9 cellular contexts compared by ENCODE assay signal in genomic region chr9:35750256-35750531, GRCh38. TPM values are rescaled to one million over a fixed set of nuclear protein-coding genes. Genes with fewer than 3 reads are reported as not detected.
DNase-seq lines count a peak whose midpoint lies in the region; ATAC-seq, FAIRE-seq and TF ChIP-seq lines count a peak whose summit lies in the region.
"Had no signal": no experiment of that assay in that cellular context is flagged by ENCODE, and none has a peak within 500 bp of the region (broad histone marks: within the 10 kb centered on the region; RNA-seq: fewer than 3 reads in every experiment).

No MANE protein-coding gene starts in this region.

- H4K20me1 ChIP-seq in GM12878 (ENCODE audit: control insufficient read depth, insufficient read depth) = no peaks in the 10 kb centered on the region; the same call in 1 of the 2 replicates

- H3K4me3 ChIP-seq in GM12878 = peak overlapping the region; percentile 99
- peak overlapping the region; percentile 95 for H3K4me3 ChIP-seq in lower lobe of right lung
- H3K4me3 ChIP-seq in tibial nerve = peak overlapping the region in 3 of 4 donors; percentile 89 to 97 (median 92)

- H3K79me2 ChIP-seq in GM12878 (ENCODE audit: control insufficient read depth, insufficient read depth, low read length) = peaks cover 45% of the 10 kb centered on the region

- POLR2A ChIA-PET in GM12878 (lab: Charles Lee) = interaction anchor here (0.6 to 6.2 kb wide), 8 partner anchors 10 to 134 kb away, joined by 3 to 70 read pairs (median 4); partner anchors contain the start of genes CCDC107, CREB3, RMRP and SPAG8

- FAIRE-seq in GM12878 (lab: Jason Lieb, UNC) (no peak), GM19239 (lab: Jason Lieb, UNC) (no peak)

- H3K4me1 ChIP-seq in GM12878 (ENCODE audit: control insufficient read depth, insufficient read depth, low read length) = peaks cover 4% of the 10 kb centered on the region
- H3K4me1 ChIP-seq in lower lobe of right lung = peaks cover 43% of the 10 kb centered on the region
- peaks cover 0 to 48% (median 36%) of the 10 kb centered on the region in 4 donors for H3K4me1 ChIP-seq in tibial nerve

- DNase-seq in activated T-cell treated with anti-CD3 and anti-CD28 coated beads, Interleukin-2, amount 50 U/mL, for 72 hours = no peak
- DNase-seq in activated T-cell treated with anti-CD3 and anti-CD28 coated beads, Interleukin-2, amount 50 U/mL, for 1 hour = no peak
- DNase-seq in GM12878 (ENCODE audit: low read depth, low spot score) (no peak), lower lobe of right lung (no peak), tibial nerve (ENCODE audit: low spot score in 2 of 2) (no peak), GM19239 (ENCODE audit: insufficient read length, low spot score) (no peak), posterior vena cava (ENCODE audit: low spot score) (no peak), NOMO-1 treated with dmso at 0.1 percent for 144 hours (lab: John Stamatoyannopoulos, UW; ENCODE audit: unreplicated experiment) (no peak)
- DNase-seq: T1000 had no signal

- SMC1A ChIA-PET in GM12878 (lab: Charles Lee; ENCODE audit: uncharacterized antibody, unreplicated experiment) = interaction anchor here (0.9 to 4.1 kb wide), 7 partner anchors 19 to 132 kb away, joined by 3 to 39 read pairs (median 7); partner anchors contain the start of genes ARHGEF39, CREB3, SPAG8 and TLN1

- 82% methylated on average over 4 of the region's 4 CpGs for WGBS in GM12878 (ENCODE audit: insufficient coverage, insufficient replicate concordance, low lambda C conversion rate, missing lambda C conversion rate)
- 65 to 68% methylated on average over 3 to 4 of the region's 4 CpGs for WGBS in tibial nerve, 2 donors

- no peaks in the 10 kb centered on the region for H3K27me3 Mint-ChIP-seq in activated T-cell treated with anti-CD3 and anti-CD28 coated beads, Interleukin-2, amount 50 U/mL, for 72 hours (ENCODE audit: low read depth)

- no peak for ATAC-seq in activated T-cell treated with anti-CD3 and anti-CD28 coated beads, Interleukin-2, amount 50 U/mL, for 72 hours (replicated peaks in 1 of 2)
- ATAC-seq in GM12878 (no peak), lower lobe of right lung (no peak)

- intact Hi-C loops in GM12878 (cut with micrococcal nuclease; ENCODE audit: unreplicated experiment) = no loop called here
- intact Hi-C loops in lower lobe of right lung (cut with DNase I) = no loop called here
- intact Hi-C loops in posterior vena cava (cut with DNase I) = no loop called here

- peak overlapping the region; percentile 84 for H3K4me2 ChIP-seq in GM12878 (ENCODE audit: control insufficient read depth, insufficient read depth)

- H3K36me3 ChIP-seq in GM12878 (ENCODE audit: control insufficient read depth in 2 of 2, insufficient read depth in 2 of 2, low read length in 1 of 2) (peaks cover 5 to 18% of the 10 kb centered on the region in 2 experiments), lower lobe of right lung (peaks cover 45% of the 10 kb centered on the region), tibial nerve (peaks cover 0 to 46% (median 28%) of the 10 kb centered on the region in 3 donors)

- TF ChIP-seq POLR2A in GM12878 (IDR thresholded peaks at IDR 0.05; ENCODE audit: low read depth, low read length) (no peak), tibial nerve (IDR thresholded peaks at IDR 0.05) (no peak)

- H3K27me3 ChIP-seq in GM12878 (replicated peaks in 1 of 2; ENCODE audit: control insufficient read depth in 2 of 2, insufficient read depth in 2 of 2, low read length in 1 of 2) (no peaks in the 10 kb centered on the region), lower lobe of right lung (ENCODE audit: low read depth) (no peaks in the 10 kb centered on the region), tibial nerve (no peaks in the 10 kb centered on the region)

- RAD21 ChIA-PET in GM12878 (lab: Charles Lee; ENCODE audit: unreplicated experiment) = interaction anchor here (1.0 to 5.0 kb wide), 5 partner anchors 20 to 146 kb away, joined by 3 to 74 read pairs (median 5); partner anchors contain the start of genes CREB3 and TLN1

- no peak for TF ChIP-seq EP300 in GM12878 (IDR thresholded peaks at IDR 0.05; ENCODE audit: borderline replicate concordance in 1 of 2, control insufficient read depth in 1 of 2, low read depth in 2 of 2, low read length in 2 of 2)
- TF ChIP-seq EP300 in tibial nerve (IDR thresholded peaks at IDR 0.05) = no peak

- H3K4me3 Mint-ChIP-seq in activated T-cell treated with anti-CD3 and anti-CD28 coated beads, Interleukin-2, amount 50 U/mL, for 72 hours = peak overlapping the region; percentile 97

- no peak overlapping the region for H2AFZ ChIP-seq in GM12878 (ENCODE audit: control insufficient read depth, low read depth, low read length)

- peaks cover 46% of the 10 kb centered on the region for H3K4me1 Mint-ChIP-seq in activated T-cell treated with anti-CD3 and anti-CD28 coated beads, Interleukin-2, amount 50 U/mL, for 72 hours (ENCODE audit: low read depth)

- no peaks in the 10 kb centered on the region for H3K9me3 ChIP-seq in GM12878 (replicated peaks; ENCODE audit: control insufficient read depth, insufficient read depth, low read length)
- H3K9me3 ChIP-seq in lower lobe of right lung = no peaks in the 10 kb centered on the region
- H3K9me3 ChIP-seq in tibial nerve = no peaks in the 10 kb centered on the region

- no peaks in the 10 kb centered on the region for H3K9me3 Mint-ChIP-seq in activated T-cell treated with anti-CD3 and anti-CD28 coated beads, Interleukin-2, amount 50 U/mL, for 72 hours

- H3K9ac ChIP-seq in GM12878 (ENCODE audit: control insufficient read depth, insufficient read depth, low read length) = peak overlapping the region; percentile 82

- H3K27ac ChIP-seq in GM12878 (ENCODE audit: control insufficient read depth, insufficient read depth) (peak overlapping the region; percentile 75; the same call in 1 of the 2 replicates), lower lobe of right lung (peak overlapping the region; percentile 91), tibial nerve (peak overlapping the region in 3 of 4 donors; percentile 94)

- in situ Hi-C loops in GM12878 (cut with MboI) = no loop called here

- CTCF ChIA-PET in GM12878 (lab: Yijun Ruan, JAX) = interaction anchor here (0.7 to 9.5 kb wide), 6 partner anchors 15 to 55 kb away, joined by 3 to 147 read pairs (median 7); partner anchors contain the start of genes CREB3 and TLN1

- peak overlapping the region; percentile 89 for H3K27ac Mint-ChIP-seq in activated T-cell treated with anti-CD3 and anti-CD28 coated beads, Interleukin-2, amount 50 U/mL, for 72 hours

- peaks cover 2 to 5% of the 10 kb centered on the region in 2 donors for H3K36me3 Mint-ChIP-seq in activated T-cell treated with anti-CD3 and anti-CD28 coated beads, Interleukin-2, amount 50 U/mL, for 72 hours (ENCODE audit: insufficient read depth in 2 of 2)

- BruUV-seq in GM12878 (replicated peaks; lab: Mats Ljungman, UMichigan) = no TSS peak

- TF ChIP-seq CTCF in GM12878 (IDR thresholded peaks at IDR 0.05 in 2 of 3, conservative IDR thresholded peaks at IDR 0.05 in 1 of 3; ENCODE audit: control insufficient read depth in 2 of 3, extremely low read depth in 1 of 3, insufficient read depth in 1 of 3, low read depth in 3 of 3, low read length in 3 of 3) (no peak), lower lobe of right lung (IDR thresholded peaks at IDR 0.05) (no peak), tibial nerve (IDR thresholded peaks at IDR 0.05) (no peak)

- no peak for TF ChIP-seq RAD21 in GM12878 (IDR thresholded peaks at IDR 0.05; ENCODE audit: insufficient read depth, low read depth, low read length)

RNA-seq across cellular contexts. Expression of gene RGP1, which starts 1.1 kb away (rescaled TPM):
- total RNA-seq in activated T-cell treated with anti-CD3 and anti-CD28 coated beads, Interleukin-2, amount 50 U/mL, for 72 hours = 10 to 100 TPM; 32.5 TPM
- total RNA-seq in GM12878 (2013; cell fraction: nucleolus; rRNA removed) = 27.0 and 30.8 TPM in 2 replicates
- 7.6 and 8.3 TPM in 2 replicates for total RNA-seq in GM12878 (2014; rRNA removed)
- 7.1 and 7.3 TPM in 2 replicates for total RNA-seq in GM12878 (2014; rRNA removed; fragmentation: Illumina TruSeq; extraction: Trizol)
- 13.7 and 14.9 TPM in 2 replicates for total RNA-seq in GM12878 (2021)
- 4.9 TPM for polyA plus RNA-seq in GM12878 (2011; ENCODE audit: low read depth)
- 11.5 and 13.7 TPM in 2 replicates for polyA plus RNA-seq in GM12878 (2011; rRNA removed)
- 10.3 and 11.3 TPM in 2 replicates for polyA plus RNA-seq in GM12878 (2011; cell fraction: cytosol; rRNA removed)
- polyA plus RNA-seq in GM12878 (2011; cell fraction: nucleus; rRNA removed) = 27.3 and 28.4 TPM in 2 replicates
- 7.4 and 7.7 TPM in 2 replicates for polyA plus RNA-seq in GM12878 (2012)
- polyA plus RNA-seq in GM12878 (2014; fragmentation: Illumina TruSeq; extraction: Trizol) = 8.0 and 8.8 TPM in 2 replicates
- polyA plus RNA-seq in GM12878 (2014; fragmentation: Nextera tagmentation; extraction: Ambion mirVana) = under 1 TPM; 0.44 to 0.89 TPM
- 8.2 and 8.4 TPM in 2 replicates for polyA plus RNA-seq in GM12878 (2014; rRNA removed)
- 1 to 10 TPM; 3.4 to 3.6 TPM for polyA plus RNA-seq in GM12878 (2016; fragmentation: Nextera tagmentation; extraction: Ambion mirVana)
- 16.1 and 21.4 TPM in 2 replicates for polyA minus RNA-seq in GM12878 (2011; rRNA and poly(A)+ RNA removed)
- 5.6 and 6.5 TPM in 2 replicates for polyA minus RNA-seq in GM12878 (2011; cell fraction: cytosol; rRNA and poly(A)+ RNA removed)
- polyA minus RNA-seq in GM12878 (2011; cell fraction: nucleus; rRNA and poly(A)+ RNA removed) = 14.9 and 22.0 TPM in 2 replicates
- total RNA-seq in lower lobe of right lung = 29.6 TPM
- total RNA-seq in tibial nerve = 10 to 100 TPM; 18.6 to 21.3 (median 20.2) TPM
- 10 to 100 TPM; 27.8 to 29.5 TPM for total RNA-seq in posterior vena cava

RNA-seq across cellular contexts. Expression of gene GBA2, which starts 1.2 kb away (rescaled TPM):
- total RNA-seq in activated T-cell treated with anti-CD3 and anti-CD28 coated beads, Interleukin-2, amount 50 U/mL, for 72 hours = 10 to 100 TPM; 37.7 to 38.4 TPM
- 106 and 126 TPM in 2 replicates for total RNA-seq in GM12878 (2013; cell fraction: nucleolus; rRNA removed)
- 24.2 and 25.3 TPM in 2 replicates for total RNA-seq in GM12878 (2014; rRNA removed)
- total RNA-seq in GM12878 (2014; rRNA removed; fragmentation: Illumina TruSeq; extraction: Trizol) = 18.6 and 23.4 TPM in 2 replicates
- total RNA-seq in GM12878 (2021) = 35.8 and 40.8 TPM in 2 replicates
- 22.2 TPM for polyA plus RNA-seq in GM12878 (2011; ENCODE audit: low read depth)
- 35.1 and 44.0 TPM in 2 replicates for polyA plus RNA-seq in GM12878 (2011; rRNA removed)
- 41.4 and 54.0 TPM in 2 replicates for polyA plus RNA-seq in GM12878 (2011; cell fraction: cytosol; rRNA removed)
- polyA plus RNA-seq in GM12878 (2011; cell fraction: nucleus; rRNA removed) = 261 and 281 TPM in 2 replicates
- 29.4 and 33.7 TPM in 2 replicates for polyA plus RNA-seq in GM12878 (2012)
- polyA plus RNA-seq in GM12878 (2014; fragmentation: Illumina TruSeq; extraction: Trizol) = 33.0 and 36.1 TPM in 2 replicates
- polyA plus RNA-seq in GM12878 (2014; fragmentation: Nextera tagmentation; extraction: Ambion mirVana) = 10 to 100 TPM; 15.3 TPM
- polyA plus RNA-seq in GM12878 (2014; rRNA removed) = 45.1 and 48.8 TPM in 2 replicates
- 10 to 100 TPM; 27.4 to 30.8 TPM for polyA plus RNA-seq in GM12878 (2016; fragmentation: Nextera tagmentation; extraction: Ambion mirVana)
- polyA minus RNA-seq in GM12878 (2011; rRNA and poly(A)+ RNA removed) = 45.0 and 53.6 TPM in 2 replicates
- polyA minus RNA-seq in GM12878 (2011; cell fraction: cytosol; rRNA and poly(A)+ RNA removed) = 10.7 and 13.1 TPM in 2 replicates
- polyA minus RNA-seq in GM12878 (2011; cell fraction: nucleus; rRNA and poly(A)+ RNA removed) = 48.5 and 85.3 TPM in 2 replicates
- 68.0 TPM for total RNA-seq in lower lobe of right lung
- 10 to 100 TPM; 63.8 to 92.1 (median 66.1) TPM for total RNA-seq in tibial nerve
- 10 to 100 TPM; 50.1 to 57.7 TPM for total RNA-seq in posterior vena cava

RNA-seq across cellular contexts. Expression of gene MSMP, which starts 3.9 kb away (rescaled TPM):
- total RNA-seq in activated T-cell treated with anti-CD3 and anti-CD28 coated beads, Interleukin-2, amount 50 U/mL, for 72 hours = not detected
- total RNA-seq in GM12878 (2013; cell fraction: nucleolus; rRNA removed) = not detected in 2 replicates
- total RNA-seq in GM12878 (2014; rRNA removed) (not detected in 2 replicates), GM12878 (2014; rRNA removed; fragmentation: Illumina TruSeq; extraction: Trizol) (not detected in 2 replicates), GM12878 (2021) (1.1 and 2.4 TPM in 2 replicates), lower lobe of right lung (not detected), tibial nerve (not detected), posterior vena cava (1 to 10 TPM in 1 of 2 donors, not detected in 1; 1.7 TPM)
- not detected for polyA plus RNA-seq in GM12878 (2011; ENCODE audit: low read depth)
- polyA plus RNA-seq in GM12878 (2011; rRNA removed) (not detected in 2 replicates), GM12878 (2014; fragmentation: Illumina TruSeq; extraction: Trizol) (0.47 TPM in 1 of 2 replicates, not detected in the other), GM12878 (2014; fragmentation: Nextera tagmentation; extraction: Ambion mirVana) (under 1 TPM; 0.33 to 0.90 TPM), GM12878 (2014; rRNA removed) (not detected in 2 replicates), GM12878 (2016; fragmentation: Nextera tagmentation; extraction: Ambion mirVana) (1 to 10 TPM in 1 of 2 experiments, under 1 TPM in 1; 0.82 to 1.5 TPM)
- 0.51 TPM in 1 of 2 replicates, not detected in the other for polyA plus RNA-seq in GM12878 (2011; cell fraction: cytosol; rRNA removed)
- 0.43 TPM in 1 of 2 replicates, not detected in the other for polyA plus RNA-seq in GM12878 (2011; cell fraction: nucleus; rRNA removed)
- not detected in 2 replicates for polyA plus RNA-seq in GM12878 (2012)
- 0.77 TPM in 1 of 2 replicates, not detected in the other for polyA minus RNA-seq in GM12878 (2011; rRNA and poly(A)+ RNA removed)
- polyA minus RNA-seq in GM12878 (2011; cell fraction: cytosol; rRNA and poly(A)+ RNA removed) = not detected in 2 replicates
- not detected in 2 replicates for polyA minus RNA-seq in GM12878 (2011; cell fraction: nucleus; rRNA and poly(A)+ RNA removed)

RNA-seq across cellular contexts. Expression of gene CREB3, which starts 17.7 kb away (rescaled TPM):
- total RNA-seq in activated T-cell treated with anti-CD3 and anti-CD28 coated beads, Interleukin-2, amount 50 U/mL, for 72 hours = 10 to 100 TPM; 30.7 to 33.1 TPM
- total RNA-seq in GM12878 (2013; cell fraction: nucleolus; rRNA removed) = 16.9 and 18.1 TPM in 2 replicates
- total RNA-seq in GM12878 (2014; rRNA removed) (21.6 and 23.4 TPM in 2 replicates), GM12878 (2014; rRNA removed; fragmentation: Illumina TruSeq; extraction: Trizol) (18.1 and 18.3 TPM in 2 replicates), GM12878 (2021) (21.4 and 22.9 TPM in 2 replicates), lower lobe of right lung (28.1 TPM), tibial nerve (10 to 100 TPM; 41.6 to 70.1 (median 53.5) TPM), posterior vena cava (10 to 100 TPM; 41.7 to 53.0 TPM)
- polyA plus RNA-seq in GM12878 (2011; ENCODE audit: low read depth) = 19.5 TPM
- polyA plus RNA-seq in GM12878 (2011; rRNA removed) (12.0 and 16.3 TPM in 2 replicates), GM12878 (2014; fragmentation: Illumina TruSeq; extraction: Trizol) (17.8 and 20.1 TPM in 2 replicates), GM12878 (2014; fragmentation: Nextera tagmentation; extraction: Ambion mirVana) (10 to 100 TPM in 1 of 2 experiments, 1 to 10 TPM in 1; 9.8 to 14.1 TPM), GM12878 (2014; rRNA removed) (19.5 and 20.6 TPM in 2 replicates), GM12878 (2016; fragmentation: Nextera tagmentation; extraction: Ambion mirVana) (10 to 100 TPM; 33.2 to 38.9 TPM)
- polyA plus RNA-seq in GM12878 (2011; cell fraction: cytosol; rRNA removed) = 22.6 and 25.1 TPM in 2 replicates
- 15.5 and 19.2 TPM in 2 replicates for polyA plus RNA-seq in GM12878 (2011; cell fraction: nucleus; rRNA removed)
- polyA plus RNA-seq in GM12878 (2012) = 32.3 and 35.4 TPM in 2 replicates
- polyA minus RNA-seq in GM12878 (2011; rRNA and poly(A)+ RNA removed) = 6.6 and 10.3 TPM in 2 replicates
- polyA minus RNA-seq in GM12878 (2011; cell fraction: cytosol; rRNA and poly(A)+ RNA removed) = 4.9 and 5.5 TPM in 2 replicates
- polyA minus RNA-seq in GM12878 (2011; cell fraction: nucleus; rRNA and poly(A)+ RNA removed) = 6.8 and 9.7 TPM in 2 replicates

RNA-seq across cellular contexts. Expression of gene TLN1, which starts 18.2 kb away (rescaled TPM):
- 100 to 1,000 TPM; 200 to 235 TPM for total RNA-seq in activated T-cell treated with anti-CD3 and anti-CD28 coated beads, Interleukin-2, amount 50 U/mL, for 72 hours
- total RNA-seq in GM12878 (2013; cell fraction: nucleolus; rRNA removed) = 153 and 188 TPM in 2 replicates
- total RNA-seq in GM12878 (2014; rRNA removed) = 119 and 143 TPM in 2 replicates
- 49.5 and 61.0 TPM in 2 replicates for total RNA-seq in GM12878 (2014; rRNA removed; fragmentation: Illumina TruSeq; extraction: Trizol)
- total RNA-seq in GM12878 (2021) = 305 and 308 TPM in 2 replicates
- polyA plus RNA-seq in GM12878 (2011; ENCODE audit: low read depth) = 68.0 TPM
- polyA plus RNA-seq in GM12878 (2011; rRNA removed) = 30.2 and 69.8 TPM in 2 replicates
- 79.3 and 90.4 TPM in 2 replicates for polyA plus RNA-seq in GM12878 (2011; cell fraction: cytosol; rRNA removed)
- polyA plus RNA-seq in GM12878 (2011; cell fraction: nucleus; rRNA removed) = 131 and 170 TPM in 2 replicates
- polyA plus RNA-seq in GM12878 (2012) = 118 and 152 TPM in 2 replicates
- polyA plus RNA-seq in GM12878 (2014; fragmentation: Illumina TruSeq; extraction: Trizol) = 57.6 and 73.4 TPM in 2 replicates
- polyA plus RNA-seq in GM12878 (2014; fragmentation: Nextera tagmentation; extraction: Ambion mirVana) = 10 to 100 TPM; 11.6 to 13.2 TPM
- 70.3 and 109 TPM in 2 replicates for polyA plus RNA-seq in GM12878 (2014; rRNA removed)
- polyA plus RNA-seq in GM12878 (2016; fragmentation: Nextera tagmentation; extraction: Ambion mirVana) = 10 to 100 TPM; 92.2 to 96.1 TPM
- polyA minus RNA-seq in GM12878 (2011; rRNA and poly(A)+ RNA removed) = 205 and 277 TPM in 2 replicates
- 200 and 250 TPM in 2 replicates for polyA minus RNA-seq in GM12878 (2011; cell fraction: cytosol; rRNA and poly(A)+ RNA removed)
- polyA minus RNA-seq in GM12878 (2011; cell fraction: nucleus; rRNA and poly(A)+ RNA removed) = 49.8 and 109 TPM in 2 replicates
- 406 TPM for total RNA-seq in lower lobe of right lung
- total RNA-seq in tibial nerve = 100 to 1,000 TPM; 284 to 405 (median 350) TPM
- total RNA-seq in posterior vena cava = 100 to 1,000 TPM; 816 to 836 TPM
